ENCODE assay signal across 9 cellular contexts in genomic region chr3:107206141-107206540, GRCh38.
DNase-seq lines count a peak whose midpoint lies in the region; ATAC-seq, FAIRE-seq and TF ChIP-seq lines count a peak whose summit lies in the region.
"Had no signal": no experiment of that assay in that cellular context is flagged by ENCODE, and none has a peak within 500 bp of the region (broad histone marks: within the 10 kb centered on the region; RNA-seq: fewer than 3 reads in every experiment).

No MANE protein-coding gene starts in this region.

- H3K9me3 ChIP-seq in small intestine (ENCODE audit: control insufficient read depth, low read depth): no peaks in the 10 kb centered on the region
- H3K9me3 ChIP-seq: BLaER1 treated with 17β-estradiol and CSF1 and Interleukin-3, amounts not matched to agents 10 nM and 100 nM had no signal

- ATAC-seq in HG02885 (IDR thresholded peaks at IDR 0.05; ENCODE audit: poor library complexity, unreplicated experiment) (peak; percentile 74), HG03175 (IDR thresholded peaks at IDR 0.05; ENCODE audit: unreplicated experiment) (no peak)

- CTCF ChIA-PET in RWPE1 (lab: Yijun Ruan, JAX): interaction anchor here (0.7 to 0.8 kb wide), 2 partner anchors 30 to 1227 kb away, joined by 3 to 4 read pairs; no protein-coding TSS in a partner anchor

- TF ChIP-seq CTCF in RWPE1 (conservative IDR thresholded peaks at IDR 0.05; ENCODE audit: low read depth): peak; percentile 45

- no peak for FAIRE-seq in small intestine (lab: Jason Lieb, UNC)

- no peaks in the 10 kb centered on the region for H3K36me3 ChIP-seq in small intestine (ENCODE audit: control insufficient read depth in 2 of 2, insufficient read depth in 2 of 2, low read length in 2 of 2)
- H3K36me3 ChIP-seq: BLaER1 treated with 17β-estradiol and CSF1 and Interleukin-3, amounts not matched to agents 10 nM and 100 nM had no signal

- 11 to 38% (median 23%) methylated on average over 1 of the region's 1 CpG for WGBS in small intestine, 3 donors

- H3K27me3 ChIP-seq in small intestine (ENCODE audit: control insufficient read depth in 2 of 2, insufficient read depth in 2 of 2, low read length in 2 of 2): no peaks in the 10 kb centered on the region
- H3K27me3 ChIP-seq: BLaER1 treated with 17β-estradiol and CSF1 and Interleukin-3, amounts not matched to agents 10 nM and 100 nM had no signal

- H3K27ac ChIP-seq in RWPE1: no peak overlapping the region
- H3K27ac ChIP-seq in small intestine (ENCODE audit: low read depth in 1 of 2, low read length in 1 of 2): no peak overlapping the region
- H3K27ac ChIP-seq: BLaER1 treated with 17β-estradiol and CSF1 and Interleukin-3, amounts not matched to agents 10 nM and 100 nM had no signal

- H3K4me1 ChIP-seq in small intestine (ENCODE audit: control insufficient read depth in 2 of 2, insufficient read depth in 1 of 2, low read depth in 1 of 2, low read length in 1 of 2): no peaks in the 10 kb centered on the region

- DNase-seq in NCI-H1436 (lab: John Stamatoyannopoulos, UW): peak; percentile 26
- no peak for DNase-seq in NCI-H1436 treated with DMSO at 0.1 percent for 48 hours (lab: John Stamatoyannopoulos, UW)
- peak; percentile 49 for DNase-seq in RWPE1 (ENCODE audit: low spot score)
- peak; percentile 71 for DNase-seq in fibroblast of peridontal ligament (ENCODE audit: extremely low read depth)
- peak; percentile 45 for DNase-seq in small intestine
- DNase-seq in DMS79 treated with DMSO at 0.1 percent for 48 hours (lab: John Stamatoyannopoulos, UW): no peak

- no peak overlapping the region for H3K4me3 ChIP-seq in small intestine (ENCODE audit: low read depth in 1 of 2, low read length in 2 of 2)
- H3K4me3 ChIP-seq: BLaER1 treated with 17β-estradiol and CSF1 and Interleukin-3, amounts not matched to agents 10 nM and 100 nM had no signal

- POLR2A ChIA-PET in RWPE1 (lab: Yijun Ruan, JAX; ENCODE audit: low non-redundant PET): no interaction called here

Comparison
In these comparisons a context has a peak if more than half of its experiments do, and no peak if none do; other contexts are left out.
1. DNase-seq: peak in NCI-H1436 (single experiment), RWPE1 (single experiment), fibroblast of peridontal ligament (single experiment) and small intestine (single experiment); none in NCI-H1436 treated with DMSO at 0.1 percent for 48 hours (single experiment) and DMS79 treated with DMSO at 0.1 percent for 48 hours (single experiment).